In genomic region chr10:132532784-132533560, GRCh38 we compare ENCODE assay signal across 12 cellular contexts. TPM values are rescaled to one million over a fixed set of nuclear protein-coding genes. Genes with fewer than 3 reads are reported as not detected.
A peak's percentile ranks its signal among the peaks of the same experiment; 100 is the strongest.
DNase-seq lines count a peak whose midpoint lies in the region; ATAC-seq, FAIRE-seq and TF ChIP-seq lines count a peak whose summit lies in the region.
"Had no signal": no experiment of that assay in that cellular context is flagged by ENCODE, and none has a peak within 500 bp of the region (broad histone marks: within the 10 kb centered on the region; RNA-seq: fewer than 3 reads in every experiment).

No MANE protein-coding gene starts in this region.

- ATAC-seq in SK-N-SH treated with all-trans-retinoic acid at 6 μM for 48 hours (peak; percentile 14; the same call in 2 of the 3 replicates), left cardiac atrium (no peak), Right ventricle myocardium superior (ENCODE audit: poor library complexity) (no peak)
- ATAC-seq: activated CD8-positive, alpha-beta T cell treated with anti-CD3 and anti-CD28 coated beads for 36 hours; gastrocnemius medialis; right cardiac atrium had no signal

- no peak for FAIRE-seq in urothelium cell line (lab: Jason Lieb, UNC)

- peak; percentile 1 for DNase-seq in activated CD4-positive, CD25-positive, alpha-beta regulatory T cell treated with anti-CD3 and anti-CD28 coated beads, Interleukin-2, amount 50 U/mL, for 72 hours
- DNase-seq in activated CD4-positive, CD25-positive, alpha-beta regulatory T cell (lab: John Stamatoyannopoulos, UW) = no peak
- DNase-seq in fibroblast of the conjunctiva (ENCODE audit: low read depth) (peak; percentile 38), urothelium cell line (ENCODE audit: low spot score) (peak; percentile 74), left cardiac atrium (no peak), Right ventricle myocardium superior (no peak), iPS-NIHi11 (ENCODE audit: low spot score) (no peak)
- DNase-seq: 8988T; activated CD8-positive, alpha-beta T cell treated with anti-CD3 and anti-CD28 coated beads for 36 hours; gastrocnemius medialis had no signal

- intact Hi-C loops in left cardiac atrium (cut with DNase I) (loop anchor here in 1 of 2 donors (10.0 kb wide), 2 partner anchors 68 to 102 kb away; no protein-coding TSS in a partner anchor), Right ventricle myocardium superior (cut with DNase I) (no loop called here)

TF ChIP-seq in SK-N-SH treated with all-trans-retinoic acid at 6 μM for 48 hours, 23 proteins besides CTCF, POLR2A, EP300 and RAD21:
- TF ChIP-seq ZNF70 (CRISPR knock-in tag; IDR thresholded peaks at IDR 0.05) = no peak

RNA-seq across cellular contexts. Expression of gene INPP5A, which starts 4.6 kb away (rescaled TPM):
- total RNA-seq in left cardiac atrium (10 to 100 TPM; 74.4 to 95.3 TPM), Right ventricle myocardium superior (99.1 TPM)

Comparison
In these comparisons a context has a peak if more than half of its experiments do, and no peak if none do; other contexts are left out.
1. DNase-seq: peak in activated CD4-positive, CD25-positive, alpha-beta regulatory T cell treated with anti-CD3 and anti-CD28 coated beads, Interleukin-2, amount 50 U/mL, for 72 hours (single experiment), fibroblast of the conjunctiva (single experiment) and urothelium cell line (single experiment); none in activated CD4-positive, CD25-positive, alpha-beta regulatory T cell (0 of 4), left cardiac atrium (single experiment), Right ventricle myocardium superior (single experiment) and iPS-NIHi11 (single experiment).